ENCODE assay signal across 15 cellular contexts in the genomic region with DNA sequence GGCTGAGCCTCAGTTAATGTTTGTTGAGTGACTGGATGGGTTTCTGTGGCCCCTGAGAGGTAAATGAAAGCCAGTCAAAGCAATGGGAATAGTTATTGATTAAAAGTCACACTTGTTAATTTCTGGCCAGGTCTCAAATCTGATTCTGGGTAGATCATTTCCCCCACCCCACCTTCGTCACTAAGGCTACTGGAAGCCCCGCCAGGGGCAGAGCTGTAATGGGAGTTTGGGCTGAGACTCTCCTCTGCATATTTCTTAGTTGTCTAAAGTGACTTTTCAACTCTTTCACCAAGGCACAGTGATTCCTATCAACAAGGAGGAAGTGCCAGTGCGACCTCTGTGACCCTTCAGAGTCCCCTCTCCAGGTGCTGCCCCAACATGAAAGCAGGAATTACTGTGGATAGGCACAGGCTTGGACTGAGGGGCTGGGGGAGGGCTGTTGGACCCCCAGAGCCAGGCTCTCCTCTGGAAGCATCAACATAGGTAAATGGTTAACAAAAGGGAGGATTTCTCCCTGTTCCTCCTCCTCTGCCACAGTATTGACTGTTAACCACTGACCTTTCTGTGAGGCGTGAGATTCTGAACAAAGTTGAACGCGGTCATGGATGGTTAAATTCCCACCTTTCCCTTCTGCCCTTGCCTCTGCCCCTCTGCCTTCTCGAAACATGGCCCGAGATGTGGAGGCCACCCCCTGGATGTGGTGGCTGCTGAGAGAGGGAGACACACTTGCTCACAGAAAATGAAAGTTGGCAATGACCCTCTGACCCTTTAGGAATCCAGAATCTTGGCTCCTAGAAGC. TPM values are rescaled to one million over a fixed set of nuclear protein-coding genes. Genes with fewer than 3 reads are reported as not detected.
"Had no signal": no experiment of that assay in that cellular context is flagged by ENCODE, and none has a peak within 500 bp of the region (broad histone marks: within the 10 kb centered on the region; RNA-seq: fewer than 3 reads in every experiment).

No MANE protein-coding gene starts in this region.

- H3K4me3 ChIP-seq: body of pancreas, sigmoid colon, stomach, thyroid gland had no signal

- H3K9me3 ChIP-seq: body of pancreas, sigmoid colon, stomach, thyroid gland had no signal

- H3K27ac ChIP-seq: body of pancreas, sigmoid colon, thyroid gland had no signal

- ATAC-seq: body of pancreas, left ventricle myocardium superior had no signal

- H3K27me3 ChIP-seq: body of pancreas, sigmoid colon, stomach, thyroid gland had no signal

- H3K36me3 ChIP-seq: sigmoid colon, stomach, thyroid gland had no signal

- H3K4me1 ChIP-seq: body of pancreas, sigmoid colon, stomach had no signal

- H3K9me3 Mint-ChIP-seq: activated CD4-positive, alpha-beta memory T cell treated with anti-CD3 and anti-CD28 coated beads, Interleukin-2, amount 10 ng/mL, durations not matched to agents 7 days and 5 days; activated naive CD4-positive, alpha-beta T cell treated with anti-CD3 and anti-CD28 coated beads for 36 hours; activated T-helper 1 cell treated with anti-CD3 and anti-CD28 coated beads, Interleukin-12 subunit alpha, Interleukin-12 subunit beta, Interleukin-2, Interleukin-4 antibody, amounts not matched to agents 30 ng/mL and 10 ng/mL and 1 ng/mL, durations not matched to agents 14 hours and 24 hours and 36 hours had no signal

- H3K27me3 Mint-ChIP-seq: activated CD4-positive, alpha-beta memory T cell treated with anti-CD3 and anti-CD28 coated beads, Interleukin-2, amount 10 ng/mL, durations not matched to agents 7 days and 5 days had no signal

- H3K4me3 Mint-ChIP-seq: activated CD4-positive, alpha-beta memory T cell treated with anti-CD3 and anti-CD28 coated beads, Interleukin-2, amount 10 ng/mL, durations not matched to agents 7 days and 5 days; activated naive CD4-positive, alpha-beta T cell treated with anti-CD3 and anti-CD28 coated beads for 36 hours; activated T-helper 1 cell treated with anti-CD3 and anti-CD28 coated beads, Interleukin-12 subunit alpha, Interleukin-12 subunit beta, Interleukin-2, Interleukin-4 antibody, amounts not matched to agents 30 ng/mL and 10 ng/mL and 1 ng/mL, durations not matched to agents 14 hours and 24 hours and 36 hours had no signal

- H3K27ac Mint-ChIP-seq: activated CD4-positive, alpha-beta memory T cell treated with anti-CD3 and anti-CD28 coated beads, Interleukin-2, amount 10 ng/mL, durations not matched to agents 7 days and 5 days; activated naive CD4-positive, alpha-beta T cell treated with anti-CD3 and anti-CD28 coated beads for 36 hours; activated T-helper 1 cell treated with anti-CD3 and anti-CD28 coated beads, Interleukin-12 subunit alpha, Interleukin-12 subunit beta, Interleukin-2, Interleukin-4 antibody, amounts not matched to agents 30 ng/mL and 10 ng/mL and 1 ng/mL, durations not matched to agents 14 hours and 24 hours and 36 hours had no signal

- H3K4me1 Mint-ChIP-seq: activated CD4-positive, alpha-beta memory T cell treated with anti-CD3 and anti-CD28 coated beads, Interleukin-2, amount 10 ng/mL, durations not matched to agents 7 days and 5 days had no signal

- DNase-seq: activated CD4-positive, alpha-beta memory T cell treated with anti-CD3 and anti-CD28 coated beads, Interleukin-2, amount 10 ng/mL, durations not matched to agents 7 days and 5 days; activated CD8-positive, alpha-beta memory T cell treated with anti-CD3 and anti-CD28 coated beads, Interleukin-2, amount 50 U/mL, for 48 hours; activated naive CD4-positive, alpha-beta T cell treated with anti-CD3 and anti-CD28 coated beads for 36 hours; body of pancreas; cerebellar nuclear complex; dermis blood vessel endothelial cell; erythroblast; left ventricle myocardium superior; sigmoid colon; stimulated activated CD4-positive, alpha-beta T cell treated with anti-CD3 and anti-CD28 coated beads, Interleukin-15, amount 100 ng/mL, for 24 hours; stimulated activated CD4-positive, alpha-beta T cell treated with anti-CD3 and anti-CD28 coated beads, Interleukin-4, amount 100 ng/mL, for 4 hours; stomach; T1000; thyroid gland had no signal

RNA-seq across cellular contexts. Expression of gene TBX2, which starts 20.8 kb away (rescaled TPM):
- total RNA-seq: activated CD4-positive, alpha-beta memory T cell treated with anti-CD3 and anti-CD28 coated beads, Interleukin-2, amount 10 ng/mL, durations not matched to agents 7 days and 5 days; activated naive CD4-positive, alpha-beta T cell treated with anti-CD3 and anti-CD28 coated beads for 36 hours; activated T-helper 1 cell treated with anti-CD3 and anti-CD28 coated beads, Interleukin-12 subunit alpha, Interleukin-12 subunit beta, Interleukin-2, Interleukin-4 antibody, amounts not matched to agents 30 ng/mL and 10 ng/mL and 1 ng/mL, durations not matched to agents 14 hours and 24 hours and 36 hours had no signal
